ENCODE assay signal across 8 cellular contexts in the genomic region with DNA sequence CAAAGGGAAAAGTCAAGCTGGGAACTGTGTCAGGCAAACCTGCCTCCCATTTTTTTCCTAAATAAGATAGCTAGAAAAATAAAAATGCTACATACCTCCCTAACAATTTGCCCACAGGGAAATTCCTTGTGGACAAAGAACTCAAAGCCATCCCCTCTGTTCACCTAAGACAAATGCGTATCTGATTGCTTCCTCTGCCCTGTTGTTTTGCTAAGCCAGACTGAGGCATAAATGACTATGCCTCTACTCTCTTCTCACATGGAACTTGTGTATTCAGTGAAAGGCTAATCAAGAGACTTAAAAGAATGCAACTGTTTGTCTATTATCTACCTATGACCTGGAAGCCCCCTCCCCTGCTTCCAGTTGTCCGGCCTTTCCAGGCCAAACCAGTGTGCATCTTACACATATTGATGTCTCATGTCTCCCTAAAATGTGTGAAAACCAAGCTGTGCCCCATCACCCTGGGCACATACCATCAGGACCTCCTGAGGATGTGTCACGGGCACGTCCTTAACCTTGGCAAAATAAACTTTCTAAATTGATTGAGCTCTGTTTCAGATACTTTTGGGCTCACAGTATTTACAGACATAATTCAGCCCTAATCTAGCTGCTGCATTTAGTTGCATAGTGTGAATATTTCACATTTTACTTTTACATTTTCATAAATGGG. TPM values are rescaled to one million over a fixed set of nuclear protein-coding genes. Genes with fewer than 3 reads are reported as not detected.
DNase-seq lines count a peak whose midpoint lies in the region; ATAC-seq, FAIRE-seq and TF ChIP-seq lines count a peak whose summit lies in the region.

No MANE protein-coding gene starts in this region.

- no peaks in the 10 kb centered on the region for H3K9me3 Mint-ChIP-seq in activated T-helper 1 cell treated with anti-CD3 and anti-CD28 coated beads, Interleukin-12 subunit alpha, Interleukin-12 subunit beta, Interleukin-2, Interleukin-4 antibody, amounts not matched to agents 30 ng/mL and 10 ng/mL and 1 ng/mL, durations not matched to agents 14 hours and 24 hours and 36 hours

- TF ChIP-seq EP300 in stomach (IDR thresholded peaks at IDR 0.05), result no peak

- H3K27me3 ChIP-seq in HL-60 (ENCODE audit: insufficient read depth, poor library complexity, severe bottlenecking) (no peaks in the 10 kb centered on the region), stomach (no peaks in the 10 kb centered on the region)

- no peaks in the 10 kb centered on the region for H3K27me3 Mint-ChIP-seq in activated T-helper 1 cell treated with anti-CD3 and anti-CD28 coated beads, Interleukin-12 subunit alpha, Interleukin-12 subunit beta, Interleukin-2, Interleukin-4 antibody, amounts not matched to agents 30 ng/mL and 10 ng/mL and 1 ng/mL, durations not matched to agents 14 hours and 24 hours and 36 hours (ENCODE audit: insufficient read depth)

- POLR2A ChIA-PET in GM10248 (lab: Yijun Ruan, JAX), result interaction anchor here (1.0 to 1.3 kb wide), 6 partner anchors 9 to 120 kb away, joined by 3 to 7 read pairs (median 4); no protein-coding TSS in a partner anchor

- CTCF ChIA-PET in GM10248 (lab: Yijun Ruan, JAX), result interaction anchor here (0.9 to 9.2 kb wide), 11 partner anchors 9 to 119 kb away, joined by 3 to 106 read pairs (median 5); a partner anchor contains a TSS

- no peak for FAIRE-seq in kidney (lab: Jason Lieb, UNC)

- H3K4me1 Mint-ChIP-seq in activated T-helper 1 cell treated with anti-CD3 and anti-CD28 coated beads, Interleukin-12 subunit alpha, Interleukin-12 subunit beta, Interleukin-2, Interleukin-4 antibody, amounts not matched to agents 30 ng/mL and 10 ng/mL and 1 ng/mL, durations not matched to agents 14 hours and 24 hours and 36 hours (ENCODE audit: low read depth), result peaks cover 89% of the 10 kb centered on the region

- H3K9me3 ChIP-seq in kidney (ENCODE audit: control insufficient read depth in 1 of 2, low read length in 2 of 2) (no peaks in the 10 kb centered on the region), stomach (no peaks in the 10 kb centered on the region)

- no peaks in the 10 kb centered on the region for H3K36me3 ChIP-seq in kidney (ENCODE audit: control insufficient read depth in 1 of 2, insufficient read depth in 2 of 2, low read length in 2 of 2)
- peaks cover 0 to 5% (median 0%) of the 10 kb centered on the region in 4 donors for H3K36me3 ChIP-seq in stomach

- H3K4me1 ChIP-seq in kidney (ENCODE audit: control insufficient read depth in 1 of 2, insufficient read depth in 1 of 2, low read depth in 1 of 2, low read length in 2 of 2) (peaks cover 32 to 56% of the 10 kb centered on the region in 2 donors), stomach (peaks cover 62 to 99% (median 93%) of the 10 kb centered on the region in 4 donors)

- H3K27ac Mint-ChIP-seq in activated T-helper 1 cell treated with anti-CD3 and anti-CD28 coated beads, Interleukin-12 subunit alpha, Interleukin-12 subunit beta, Interleukin-2, Interleukin-4 antibody, amounts not matched to agents 30 ng/mL and 10 ng/mL and 1 ng/mL, durations not matched to agents 14 hours and 24 hours and 36 hours, result peak overlapping the region; percentile 89

- DNase-seq in HL-60 (ENCODE audit: low read depth in 1 of 2, low spot score in 1 of 2) (no peak), kidney (no peak), stomach (no peak), GM10248 (ENCODE audit: extremely low spot score) (no peak), iPS-NIHi7 (ENCODE audit: extremely low spot score) (no peak)
- DNase-seq in activated T-helper 1 cell treated with anti-CD3 and anti-CD28 coated beads, Interleukin-12 subunit alpha, Interleukin-12 subunit beta, Interleukin-2, Interleukin-4 antibody, amounts not matched to agents 30 ng/mL and 10 ng/mL and 1 ng/mL, durations not matched to agents 14 hours and 24 hours and 36 hours (ENCODE audit: low spot score), result no peak

- TF ChIP-seq POLR2A in stomach (IDR thresholded peaks at IDR 0.05), result no peak

- no peak overlapping the region for H3K9ac ChIP-seq in kidney (ENCODE audit: low read length in 2 of 2)

- ATAC-seq in GM19351 (IDR thresholded peaks at IDR 0.05; ENCODE audit: unreplicated experiment), result no peak
- ATAC-seq in HG03175 (IDR thresholded peaks at IDR 0.05; ENCODE audit: unreplicated experiment), result no peak

- H3K4me3 ChIP-seq in HL-60 (replicated peaks; ENCODE audit: insufficient read depth, low read length), result no peak overlapping the region
- H3K4me3 ChIP-seq in kidney (ENCODE audit: low read length in 2 of 2), result no peak overlapping the region
- H3K4me3 ChIP-seq in stomach, result no peak overlapping the region

- H3K4me3 Mint-ChIP-seq in activated T-helper 1 cell treated with anti-CD3 and anti-CD28 coated beads, Interleukin-12 subunit alpha, Interleukin-12 subunit beta, Interleukin-2, Interleukin-4 antibody, amounts not matched to agents 30 ng/mL and 10 ng/mL and 1 ng/mL, durations not matched to agents 14 hours and 24 hours and 36 hours, result peak overlapping the region; percentile 76

- 66 to 79% (median 74%) methylated on average over 4 of the region's 4 CpGs for WGBS in stomach, 5 donors

- TF ChIP-seq CTCF in HL-60 (IDR thresholded peaks at IDR 0.05; ENCODE audit: insufficient read depth, low read length), result no peak
- no peak for TF ChIP-seq CTCF in kidney (IDR thresholded peaks at IDR 0.05; ENCODE audit: borderline replicate concordance, extremely low read depth, insufficient read depth)
- TF ChIP-seq CTCF in stomach (IDR thresholded peaks at IDR 0.05), result no peak
- no peak for TF ChIP-seq CTCF in GM10248 (IDR thresholded peaks at IDR 0.05; ENCODE audit: control extremely low read depth, extremely low read depth, low read depth, missing control alignments)

- peaks cover 35% of the 10 kb centered on the region for H3K36me3 Mint-ChIP-seq in activated T-helper 1 cell treated with anti-CD3 and anti-CD28 coated beads, Interleukin-12 subunit alpha, Interleukin-12 subunit beta, Interleukin-2, Interleukin-4 antibody, amounts not matched to agents 30 ng/mL and 10 ng/mL and 1 ng/mL, durations not matched to agents 14 hours and 24 hours and 36 hours (ENCODE audit: low read depth)

- H3K27ac ChIP-seq in HL-60 (replicated peaks) (peak overlapping the region; percentile 9; the same call in 1 of the 2 replicates), kidney (ENCODE audit: low read depth in 2 of 2, low read length in 2 of 2) (peak overlapping the region; percentile 26 to 50), stomach (peak overlapping the region; percentile 60 to 99 (median 96))

- intact Hi-C loops in activated T-helper 1 cell treated with anti-CD3 and anti-CD28 coated beads, Interleukin-12 subunit alpha, Interleukin-12 subunit beta, Interleukin-2, Interleukin-4 antibody, amounts not matched to agents 30 ng/mL and 10 ng/mL and 1 ng/mL, durations not matched to agents 14 hours and 24 hours and 36 hours (cut with micrococcal nuclease), result loop anchor here (5.0 kb wide), 2 partner anchors 34 to 289 kb away; no protein-coding TSS in a partner anchor
- intact Hi-C loops in kidney (cut with DNase I) (no loop called here), stomach (cut with DNase I; ENCODE audit: low total_unique reads) (no loop called here)

RNA-seq across cellular contexts. Expression of a gene that starts 15.8 kb away (rescaled TPM):
- 102 and 104 TPM in 2 replicates for total RNA-seq in activated T-helper 1 cell treated with anti-CD3 and anti-CD28 coated beads, Interleukin-12 subunit alpha, Interleukin-12 subunit beta, Interleukin-2, Interleukin-4 antibody, amounts not matched to agents 30 ng/mL and 10 ng/mL and 1 ng/mL, durations not matched to agents 14 hours and 24 hours and 36 hours
- total RNA-seq in kidney (137 TPM), stomach (100 to 1,000 TPM; 124 to 833 (median 164) TPM)
- polyA plus RNA-seq in kidney (ENCODE audit: insufficient read depth, low read depth, low replicate concordance) (22.5 TPM), stomach (10 to 100 TPM; 21.5 to 29.5 (median 23.5) TPM)

Comparison
In these comparisons a context has a peak if more than half of its experiments do, and no peak if none do; other contexts are left out.
1. H3K27ac ChIP-seq: peak in every context shown above with its lines; median percentile 96 in stomach; 38 in kidney; 9 in HL-60.